In genomic region chr10:32038777-32039176, GRCh38 we compare ENCODE assay signal across 2 cellular contexts.
TF ChIP-seq lines count a peak whose summit lies in the region.

No MANE protein-coding gene starts in this region.

TF ChIP-seq in GM23338, 12 proteins besides CTCF, POLR2A, EP300 and RAD21:
- TF ChIP-seq, protein P1, sequence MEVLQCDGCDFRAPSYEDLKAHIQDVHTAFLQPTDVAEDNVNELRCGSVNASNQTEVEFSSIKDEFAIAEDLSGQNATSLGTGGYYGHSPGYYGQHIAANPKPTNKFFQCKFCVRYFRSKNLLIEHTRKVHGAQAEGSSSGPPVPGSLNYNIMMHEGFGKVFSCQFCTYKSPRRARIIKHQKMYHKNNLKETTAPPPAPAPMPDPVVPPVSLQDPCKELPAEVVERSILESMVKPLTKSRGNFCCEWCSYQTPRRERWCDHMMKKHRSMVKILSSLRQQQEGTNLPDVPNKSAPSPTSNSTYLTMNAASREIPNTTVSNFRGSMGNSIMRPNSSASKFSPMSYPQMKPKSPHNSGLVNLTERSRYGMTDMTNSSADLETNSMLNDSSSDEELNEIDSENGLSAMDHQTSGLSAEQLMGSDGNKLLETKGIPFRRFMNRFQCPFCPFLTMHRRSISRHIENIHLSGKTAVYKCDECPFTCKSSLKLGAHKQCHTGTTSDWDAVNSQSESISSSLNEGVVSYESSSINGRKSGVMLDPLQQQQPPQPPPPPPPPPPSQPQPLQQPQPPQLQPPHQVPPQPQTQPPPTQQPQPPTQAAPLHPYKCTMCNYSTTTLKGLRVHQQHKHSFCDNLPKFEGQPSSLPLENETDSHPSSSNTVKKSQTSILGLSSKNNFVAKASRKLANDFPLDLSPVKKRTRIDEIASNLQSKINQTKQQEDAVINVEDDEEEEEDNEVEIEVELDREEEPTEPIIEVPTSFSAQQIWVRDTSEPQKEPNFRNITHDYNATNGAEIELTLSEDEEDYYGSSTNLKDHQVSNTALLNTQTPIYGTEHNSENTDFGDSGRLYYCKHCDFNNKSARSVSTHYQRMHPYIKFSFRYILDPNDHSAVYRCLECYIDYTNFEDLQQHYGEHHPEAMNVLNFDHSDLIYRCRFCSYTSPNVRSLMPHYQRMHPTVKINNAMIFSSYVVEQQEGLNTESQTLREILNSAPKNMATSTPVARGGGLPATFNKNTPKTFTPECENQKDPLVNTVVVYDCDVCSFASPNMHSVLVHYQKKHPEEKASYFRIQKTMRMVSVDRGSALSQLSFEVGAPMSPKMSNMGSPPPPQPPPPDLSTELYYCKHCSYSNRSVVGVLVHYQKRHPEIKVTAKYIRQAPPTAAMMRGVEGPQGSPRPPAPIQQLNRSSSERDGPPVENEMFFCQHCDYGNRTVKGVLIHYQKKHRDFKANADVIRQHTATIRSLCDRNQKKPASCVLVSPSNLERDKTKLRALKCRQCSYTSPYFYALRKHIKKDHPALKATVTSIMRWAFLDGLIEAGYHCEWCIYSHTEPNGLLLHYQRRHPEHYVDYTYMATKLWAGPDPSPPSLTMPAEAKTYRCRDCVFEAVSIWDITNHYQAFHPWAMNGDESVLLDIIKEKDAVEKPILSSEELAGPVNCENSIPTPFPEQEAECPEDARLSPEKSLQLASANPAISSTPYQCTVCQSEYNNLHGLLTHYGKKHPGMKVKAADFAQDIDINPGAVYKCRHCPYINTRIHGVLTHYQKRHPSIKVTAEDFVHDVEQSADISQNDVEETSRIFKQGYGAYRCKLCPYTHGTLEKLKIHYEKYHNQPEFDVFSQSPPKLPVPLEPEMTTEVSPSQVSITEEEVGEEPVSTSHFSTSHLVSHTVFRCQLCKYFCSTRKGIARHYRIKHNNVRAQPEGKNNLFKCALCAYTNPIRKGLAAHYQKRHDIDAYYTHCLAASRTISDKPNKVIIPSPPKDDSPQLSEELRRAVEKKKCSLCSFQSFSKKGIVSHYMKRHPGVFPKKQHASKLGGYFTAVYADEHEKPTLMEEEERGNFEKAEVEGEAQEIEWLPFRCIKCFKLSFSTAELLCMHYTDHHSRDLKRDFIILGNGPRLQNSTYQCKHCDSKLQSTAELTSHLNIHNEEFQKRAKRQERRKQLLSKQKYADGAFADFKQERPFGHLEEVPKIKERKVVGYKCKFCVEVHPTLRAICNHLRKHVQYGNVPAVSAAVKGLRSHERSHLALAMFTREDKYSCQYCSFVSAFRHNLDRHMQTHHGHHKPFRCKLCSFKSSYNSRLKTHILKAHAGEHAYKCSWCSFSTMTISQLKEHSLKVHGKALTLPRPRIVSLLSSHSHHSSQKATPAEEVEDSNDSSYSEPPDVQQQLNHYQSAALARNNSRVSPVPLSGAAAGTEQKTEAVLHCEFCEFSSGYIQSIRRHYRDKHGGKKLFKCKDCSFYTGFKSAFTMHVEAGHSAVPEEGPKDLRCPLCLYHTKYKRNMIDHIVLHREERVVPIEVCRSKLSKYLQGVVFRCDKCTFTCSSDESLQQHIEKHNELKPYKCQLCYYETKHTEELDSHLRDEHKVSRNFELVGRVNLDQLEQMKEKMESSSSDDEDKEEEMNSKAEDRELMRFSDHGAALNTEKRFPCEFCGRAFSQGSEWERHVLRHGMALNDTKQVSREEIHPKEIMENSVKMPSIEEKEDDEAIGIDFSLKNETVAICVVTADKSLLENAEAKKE (CRISPR knock-in tag; IDR thresholded peaks at IDR 0.05) = no peak
- TF ChIP-seq ZNF114 (CRISPR knock-in tag; IDR thresholded peaks at IDR 0.05) (no peak), EZH2 (IDR thresholded peaks at IDR 0.05; ENCODE audit: low read depth, unreplicated experiment) (no peak), POLR2AphosphoS5 (IDR thresholded peaks at IDR 0.05; ENCODE audit: low read depth) (no peak), NANOG (IDR thresholded peaks at IDR 0.05; ENCODE audit: borderline replicate concordance) (no peak), JUNB (IDR thresholded peaks at IDR 0.05; ENCODE audit: unreplicated experiment) (no peak), ZNF331 (CRISPR knock-in tag; IDR thresholded peaks at IDR 0.05; ENCODE audit: low read depth) (no peak), EZH2phosphoT487 (IDR thresholded peaks at IDR 0.05; ENCODE audit: unreplicated experiment) (no peak), CREB1 (CRISPR knock-in tag; IDR thresholded peaks at IDR 0.05; ENCODE audit: low read depth) (no peak), REST (IDR thresholded peaks at IDR 0.05; ENCODE audit: unreplicated experiment) (no peak), STAT1 (IDR thresholded peaks at IDR 0.05; ENCODE audit: unreplicated experiment) (no peak)
- TF ChIP-seq, protein P2, sequence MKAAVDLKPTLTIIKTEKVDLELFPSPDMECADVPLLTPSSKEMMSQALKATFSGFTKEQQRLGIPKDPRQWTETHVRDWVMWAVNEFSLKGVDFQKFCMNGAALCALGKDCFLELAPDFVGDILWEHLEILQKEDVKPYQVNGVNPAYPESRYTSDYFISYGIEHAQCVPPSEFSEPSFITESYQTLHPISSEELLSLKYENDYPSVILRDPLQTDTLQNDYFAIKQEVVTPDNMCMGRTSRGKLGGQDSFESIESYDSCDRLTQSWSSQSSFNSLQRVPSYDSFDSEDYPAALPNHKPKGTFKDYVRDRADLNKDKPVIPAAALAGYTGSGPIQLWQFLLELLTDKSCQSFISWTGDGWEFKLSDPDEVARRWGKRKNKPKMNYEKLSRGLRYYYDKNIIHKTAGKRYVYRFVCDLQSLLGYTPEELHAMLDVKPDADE (IDR thresholded peaks at IDR 0.05) = no peak

TF ChIP-seq in H1, 55 proteins besides CTCF, POLR2A, EP300 and RAD21:
- no peak for TF ChIP-seq RXRA (IDR thresholded peaks at IDR 0.05; ENCODE audit: insufficient read depth, low read depth, low read length)
- peak; percentile 51; the same call in 1 of the 2 replicates for TF ChIP-seq TEAD4 (IDR thresholded peaks at IDR 0.05; ENCODE audit: low read depth, low read length)
- TF ChIP-seq RFX5 (IDR thresholded peaks at IDR 0.05; ENCODE audit: borderline replicate concordance, low read depth, low read length) = no peak
